Comparison of ENCODE assay signal across 15 cellular contexts in the genomic region with DNA sequence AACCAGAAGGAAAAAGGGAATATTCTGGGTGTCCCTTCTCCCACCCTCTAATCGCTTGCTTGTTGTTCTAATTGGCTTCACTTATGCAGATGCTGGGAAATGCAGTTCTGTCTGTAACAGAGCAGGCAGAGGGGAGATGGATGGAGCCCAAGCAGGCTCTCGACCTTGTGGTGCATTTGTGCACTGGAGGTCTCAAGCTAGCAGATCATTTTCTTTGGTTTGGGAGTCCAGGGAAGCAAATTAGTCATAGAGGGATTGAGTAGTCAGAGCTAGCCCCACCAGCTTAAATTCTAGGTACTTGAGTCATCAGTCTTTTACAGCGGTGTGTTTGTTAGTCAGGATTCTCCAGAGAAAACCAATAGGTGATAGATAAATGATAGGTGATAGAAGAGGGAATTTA.
DNase-seq lines count a peak whose midpoint lies in the region; TF ChIP-seq lines count a peak whose summit lies in the region.
"Had no signal": no experiment of that assay in that cellular context is flagged by ENCODE, and none has a peak within 500 bp of the region (broad histone marks: within the 10 kb centered on the region; RNA-seq: fewer than 3 reads in every experiment).

No MANE protein-coding gene starts in this region.

- POLR2A ChIA-PET in RWPE1 (lab: Yijun Ruan, JAX; ENCODE audit: low non-redundant PET) (no interaction called here), Caco-2 (lab: Charles Lee) (no interaction called here)

- BruUV-seq in Caco-2 (replicated peaks; lab: Mats Ljungman, UMichigan): no TSS peak

- H3K27me3 ChIP-seq in Caco-2 (replicated peaks; ENCODE audit: control insufficient read depth, insufficient read depth, low read length) (no peaks in the 10 kb centered on the region; the same call in 1 of the 2 replicates), spleen (replicated peaks in 1 of 7) (no peaks in the 10 kb centered on the region)
- H3K27me3 ChIP-seq: left lung had no signal

- CTCF ChIA-PET in RWPE1 (lab: Yijun Ruan, JAX): no interaction called here
- CTCF ChIA-PET in Caco-2 (lab: Charles Lee): no interaction called here

- TF ChIP-seq POLR2A in spleen (IDR thresholded peaks at IDR 0.05): no peak

- peaks cover 6% of the 10 kb centered on the region for H3K4me1 Mint-ChIP-seq in Caco-2 (ENCODE audit: low read depth, unreplicated experiment)
- H3K4me1 Mint-ChIP-seq: T-cell had no signal

- H3K36me3 Mint-ChIP-seq in Caco-2 (ENCODE audit: insufficient read depth, unreplicated experiment): no peaks in the 10 kb centered on the region
- H3K36me3 Mint-ChIP-seq: activated CD4-positive, alpha-beta memory T cell treated with anti-CD3 and anti-CD28 coated beads for 36 hours; T-cell had no signal

- no peak overlapping the region for H3K27ac Mint-ChIP-seq in Caco-2 (ENCODE audit: unreplicated experiment)
- H3K27ac Mint-ChIP-seq: activated CD4-positive, alpha-beta memory T cell treated with anti-CD3 and anti-CD28 coated beads for 36 hours; progenitor cell of endocrine pancreas; T-cell had no signal

- H3K36me3 ChIP-seq in Caco-2 (ENCODE audit: control insufficient read depth, insufficient read depth, low read length): no peaks in the 10 kb centered on the region
- no peaks in the 10 kb centered on the region for H3K36me3 ChIP-seq in spleen
- H3K36me3 ChIP-seq: left lung had no signal

- H3K27me3 Mint-ChIP-seq in Caco-2 (ENCODE audit: insufficient read depth, unreplicated experiment): peaks cover 3% of the 10 kb centered on the region

- no peak overlapping the region for H3K4me3 ChIP-seq in epithelial cell of proximal tubule (ENCODE audit: low read depth, low read length)
- no peak overlapping the region for H3K4me3 ChIP-seq in retinal pigment epithelial cell (ENCODE audit: low read length)
- H3K4me3 ChIP-seq in Caco-2 (ENCODE audit: low read depth, low read length): no peak overlapping the region
- no peak overlapping the region for H3K4me3 ChIP-seq in spleen
- H3K4me3 ChIP-seq: left lung had no signal

- H3K27ac ChIP-seq in RWPE1: peak overlapping the region; percentile 76
- no peak overlapping the region for H3K27ac ChIP-seq in spleen
- H3K27ac ChIP-seq: left lung had no signal

- H3K9me3 Mint-ChIP-seq in Caco-2 (ENCODE audit: unreplicated experiment): no peaks in the 10 kb centered on the region
- H3K9me3 Mint-ChIP-seq: activated CD4-positive, alpha-beta memory T cell treated with anti-CD3 and anti-CD28 coated beads for 36 hours; T-cell had no signal

- H3K4me1 ChIP-seq in Caco-2 (no peaks in the 10 kb centered on the region), spleen (no peaks in the 10 kb centered on the region)
- H3K4me1 ChIP-seq: left lung had no signal

- no peak overlapping the region for H3K4me3 Mint-ChIP-seq in Caco-2 (ENCODE audit: unreplicated experiment)
- H3K4me3 Mint-ChIP-seq: activated CD4-positive, alpha-beta memory T cell treated with anti-CD3 and anti-CD28 coated beads for 36 hours; T-cell had no signal

- intact Hi-C loops in Caco-2 (cut with micrococcal nuclease; ENCODE audit: unreplicated experiment): no loop called here
- intact Hi-C loops in spleen (cut with DNase I; ENCODE audit: low total_unique reads): no loop called here

- no peak for TF ChIP-seq CTCF in RWPE1 (conservative IDR thresholded peaks at IDR 0.05; ENCODE audit: low read depth)
- no peak for TF ChIP-seq CTCF in epithelial cell of proximal tubule (conservative IDR thresholded peaks at IDR 0.05; ENCODE audit: low read depth, low read length)
- peak; percentile 11 for TF ChIP-seq CTCF in retinal pigment epithelial cell (conservative IDR thresholded peaks at IDR 0.05; ENCODE audit: low read depth, low read length)
- TF ChIP-seq CTCF in Caco-2 (IDR thresholded peaks at IDR 0.05; ENCODE audit: insufficient read depth in 1 of 2, low read depth in 1 of 2, low read length in 1 of 2, severe bottlenecking in 1 of 2, unreplicated experiment in 1 of 2): no peak
- no peak for TF ChIP-seq CTCF in spleen (IDR thresholded peaks at IDR 0.05 in 8 of 11, conservative IDR thresholded peaks at IDR 0.05 in 3 of 11)

- WGBS in spleen, 5 donors: 42 to 60% (median 54%) methylated on average over 3 of the region's 3 CpGs

- DNase-seq in GM03348 (ENCODE audit: low spot score) (peak; percentile 82), RWPE1 (ENCODE audit: low spot score) (peak; percentile 84), epithelial cell of proximal tubule (ENCODE audit: low read depth) (peak; percentile 76), retinal pigment epithelial cell (ENCODE audit: low read depth) (peak; percentile 71), Caco-2 (no peak), spleen (no peak), superior temporal gyrus (ENCODE audit: extremely low spot score) (no peak), NCI-H1417 treated with DMSO at 0.1 percent for 48 hours (lab: John Stamatoyannopoulos, UW) (no peak)
- DNase-seq: activated CD4-positive, alpha-beta memory T cell treated with anti-CD3 and anti-CD28 coated beads for 36 hours; erythroblast; Kasumi-1; left lung; NCI-H524; T-cell had no signal

- no peaks in the 10 kb centered on the region for H3K9me3 ChIP-seq in Caco-2
- no peaks in the 10 kb centered on the region for H3K9me3 ChIP-seq in spleen
- H3K9me3 ChIP-seq: left lung had no signal

Comparison
In these comparisons a context has a peak if more than half of its experiments do, and no peak if none do; other contexts are left out.
1. DNase-seq: peak in GM03348 (single experiment), RWPE1 (single experiment), epithelial cell of proximal tubule (single experiment) and retinal pigment epithelial cell (single experiment); none in Caco-2 (0 of 2), spleen (single experiment), superior temporal gyrus (single experiment) and NCI-H1417 treated with DMSO at 0.1 percent for 48 hours (single experiment).